1 cellular context compared by ENCODE assay signal in genomic region chr11:19240420-19241259, GRCh38.
TF ChIP-seq lines count a peak whose summit lies in the region.

Gene E2F8, minus strand, starts transcription at chr11:19240945. Its CDS starts 824 bp downstream, at chr11:19240121.

TF ChIP-seq in K562, 482 proteins besides CTCF, POLR2A, EP300 and RAD21 (continued from another document and continues in another):
- TF ChIP-seq MGA (IDR thresholded peaks at IDR 0.05) (peak; percentile 62; the same call in 1 of the 2 replicates), BHLHE40 (IDR thresholded peaks at IDR 0.05; ENCODE audit: low read length) (peak; percentile 84), HMG20A (CRISPR knock-in tag; conservative IDR thresholded peaks at IDR 0.05) (no peak), NEUROD1 (IDR thresholded peaks at IDR 0.05; ENCODE audit: borderline replicate concordance, low read depth, low read length, partially characterized antibody) (peak; percentile 85), POU5F1 (IDR thresholded peaks at IDR 0.05; ENCODE audit: borderline replicate concordance, low read depth, low read length, partially characterized antibody) (no peak), TGIF2 (CRISPR knock-in tag; IDR thresholded peaks at IDR 0.05) (no peak), SOX6 (IDR thresholded peaks at IDR 0.05) (0 out of 2 replicates have a peak, but pooled peaks have one; percentile 6), SRF (CRISPR knock-in tag; IDR thresholded peaks at IDR 0.05) (peak in 1 of 2 experiments; percentile 88; a peak in 2 of 4 replicates), MIER1 (IDR thresholded peaks at IDR 0.05; ENCODE audit: low read depth) (0 out of 2 replicates have a peak, but pooled peaks have one; percentile 28), NR1H2 (CRISPR knock-in tag; IDR thresholded peaks at IDR 0.05) (no peak), BMI1 (IDR thresholded peaks at IDR 0.05; ENCODE audit: low read length) (peak; percentile 55; the same call in 1 of the 2 replicates), RBFOX2 (IDR thresholded peaks at IDR 0.05; ENCODE audit: low read depth, low read length) (peak; percentile 83), ZFP1 (CRISPR knock-in tag; IDR thresholded peaks at IDR 0.05) (no peak), NFRKB (IDR thresholded peaks at IDR 0.05; ENCODE audit: low read depth) (peak; percentile 58; the same call in 1 of the 2 replicates), TAF7 (tag; IDR thresholded peaks at IDR 0.05) (no peak), STAT5A (IDR thresholded peaks at IDR 0.05; ENCODE audit: borderline replicate concordance, low read length) (no peak), GABPB2 (CRISPR knock-in tag; conservative IDR thresholded peaks at IDR 0.05) (no peak), MNT (conservative IDR thresholded peaks at IDR 0.05) (peak; percentile 77 to 89), ZNF699 (CRISPR knock-in tag; IDR thresholded peaks at IDR 0.05; ENCODE audit: insufficient replicate concordance) (no peak), RFX1 (IDR thresholded peaks at IDR 0.05) (peak; percentile 96), ZNF57 (CRISPR knock-in tag; IDR thresholded peaks at IDR 0.05) (no peak), ZNF79 (CRISPR knock-in tag; IDR thresholded peaks at IDR 0.05; ENCODE audit: low read depth) (no peak), ZFX (CRISPR knock-in tag; IDR thresholded peaks at IDR 0.05) (no peak), TBP (optimal IDR thresholded peaks at IDR 0.05; ENCODE audit: low read depth, low read length) (peak; percentile 89), RBM25 (IDR thresholded peaks at IDR 0.05; ENCODE audit: low read depth, low read length, severe bottlenecking) (peak; percentile 87), ZNF197 (CRISPR knock-in tag; IDR thresholded peaks at IDR 0.05; ENCODE audit: low read depth) (no peak), TSC22D4 (tag; IDR thresholded peaks at IDR 0.05) (no peak), TCFL5 (CRISPR knock-in tag; conservative IDR thresholded peaks at IDR 0.05) (no peak), MBD2 (IDR thresholded peaks at IDR 0.05; ENCODE audit: borderline replicate concordance, low read depth) (peak; percentile 68), POLR2B (IDR thresholded peaks at IDR 0.05; ENCODE audit: low read depth, partially characterized antibody) (peak; percentile 35), MYC (IDR thresholded peaks at IDR 0.05; ENCODE audit: low read depth, low read length) (peak; percentile 82; the same call in 1 of the 2 replicates), MYC (CRISPR knock-in tag; IDR thresholded peaks at IDR 0.05; ENCODE audit: borderline replicate concordance, low read depth) (peak; percentile 46; the same call in 1 of the 2 replicates), ZNF766 (CRISPR knock-in tag; conservative IDR thresholded peaks at IDR 0.05) (0 out of 2 replicates have a peak, but pooled peaks have one; percentile 42), PYGO2 (tag; IDR thresholded peaks at IDR 0.05) (no peak), NKRF (IDR thresholded peaks at IDR 0.05; ENCODE audit: borderline replicate concordance) (peak; percentile 70), FOS (IDR thresholded peaks at IDR 0.05; ENCODE audit: extremely low read depth, insufficient read length) (peak; percentile 84), ELF2 (CRISPR knock-in tag; IDR thresholded peaks at IDR 0.05) (peak; percentile 55; the same call in 1 of the 2 replicates), SMARCC2 (IDR thresholded peaks at IDR 0.05; ENCODE audit: low read depth) (no peak), ZBTB7A (IDR thresholded peaks at IDR 0.05; ENCODE audit: borderline replicate concordance, control insufficient read depth, low read depth, low read length) (peak; percentile 31; the same call in 1 of the 2 replicates)
- TF ChIP-seq, protein P1, sequence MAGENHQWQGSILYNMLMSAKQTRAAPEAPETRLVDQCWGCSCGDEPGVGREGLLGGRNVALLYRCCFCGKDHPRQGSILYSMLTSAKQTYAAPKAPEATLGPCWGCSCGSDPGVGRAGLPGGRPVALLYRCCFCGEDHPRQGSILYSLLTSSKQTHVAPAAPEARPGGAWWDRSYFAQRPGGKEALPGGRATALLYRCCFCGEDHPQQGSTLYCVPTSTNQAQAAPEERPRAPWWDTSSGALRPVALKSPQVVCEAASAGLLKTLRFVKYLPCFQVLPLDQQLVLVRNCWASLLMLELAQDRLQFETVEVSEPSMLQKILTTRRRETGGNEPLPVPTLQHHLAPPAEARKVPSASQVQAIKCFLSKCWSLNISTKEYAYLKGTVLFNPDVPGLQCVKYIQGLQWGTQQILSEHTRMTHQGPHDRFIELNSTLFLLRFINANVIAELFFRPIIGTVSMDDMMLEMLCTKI (IDR thresholded peaks at IDR 0.05; ENCODE audit: partially characterized antibody), result no peak
- TF ChIP-seq, protein P2, sequence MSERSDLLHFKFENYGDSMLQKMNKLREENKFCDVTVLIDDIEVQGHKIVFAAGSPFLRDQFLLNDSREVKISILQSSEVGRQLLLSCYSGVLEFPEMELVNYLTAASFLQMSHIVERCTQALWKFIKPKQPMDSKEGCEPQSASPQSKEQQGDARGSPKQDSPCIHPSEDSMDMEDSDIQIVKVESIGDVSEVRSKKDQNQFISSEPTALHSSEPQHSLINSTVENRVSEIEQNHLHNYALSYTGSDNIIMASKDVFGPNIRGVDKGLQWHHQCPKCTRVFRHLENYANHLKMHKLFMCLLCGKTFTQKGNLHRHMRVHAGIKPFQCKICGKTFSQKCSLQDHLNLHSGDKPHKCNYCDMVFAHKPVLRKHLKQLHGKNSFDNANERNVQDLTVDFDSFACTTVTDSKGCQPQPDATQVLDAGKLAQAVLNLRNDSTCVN (CRISPR knock-in tag; IDR thresholded peaks at IDR 0.05), result no peak
- TF ChIP-seq, protein P3, sequence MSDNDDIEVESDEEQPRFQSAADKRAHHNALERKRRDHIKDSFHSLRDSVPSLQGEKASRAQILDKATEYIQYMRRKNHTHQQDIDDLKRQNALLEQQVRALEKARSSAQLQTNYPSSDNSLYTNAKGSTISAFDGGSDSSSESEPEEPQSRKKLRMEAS (CRISPR knock-in tag; IDR thresholded peaks at IDR 0.05), result no peak
- TF ChIP-seq, protein P4, sequence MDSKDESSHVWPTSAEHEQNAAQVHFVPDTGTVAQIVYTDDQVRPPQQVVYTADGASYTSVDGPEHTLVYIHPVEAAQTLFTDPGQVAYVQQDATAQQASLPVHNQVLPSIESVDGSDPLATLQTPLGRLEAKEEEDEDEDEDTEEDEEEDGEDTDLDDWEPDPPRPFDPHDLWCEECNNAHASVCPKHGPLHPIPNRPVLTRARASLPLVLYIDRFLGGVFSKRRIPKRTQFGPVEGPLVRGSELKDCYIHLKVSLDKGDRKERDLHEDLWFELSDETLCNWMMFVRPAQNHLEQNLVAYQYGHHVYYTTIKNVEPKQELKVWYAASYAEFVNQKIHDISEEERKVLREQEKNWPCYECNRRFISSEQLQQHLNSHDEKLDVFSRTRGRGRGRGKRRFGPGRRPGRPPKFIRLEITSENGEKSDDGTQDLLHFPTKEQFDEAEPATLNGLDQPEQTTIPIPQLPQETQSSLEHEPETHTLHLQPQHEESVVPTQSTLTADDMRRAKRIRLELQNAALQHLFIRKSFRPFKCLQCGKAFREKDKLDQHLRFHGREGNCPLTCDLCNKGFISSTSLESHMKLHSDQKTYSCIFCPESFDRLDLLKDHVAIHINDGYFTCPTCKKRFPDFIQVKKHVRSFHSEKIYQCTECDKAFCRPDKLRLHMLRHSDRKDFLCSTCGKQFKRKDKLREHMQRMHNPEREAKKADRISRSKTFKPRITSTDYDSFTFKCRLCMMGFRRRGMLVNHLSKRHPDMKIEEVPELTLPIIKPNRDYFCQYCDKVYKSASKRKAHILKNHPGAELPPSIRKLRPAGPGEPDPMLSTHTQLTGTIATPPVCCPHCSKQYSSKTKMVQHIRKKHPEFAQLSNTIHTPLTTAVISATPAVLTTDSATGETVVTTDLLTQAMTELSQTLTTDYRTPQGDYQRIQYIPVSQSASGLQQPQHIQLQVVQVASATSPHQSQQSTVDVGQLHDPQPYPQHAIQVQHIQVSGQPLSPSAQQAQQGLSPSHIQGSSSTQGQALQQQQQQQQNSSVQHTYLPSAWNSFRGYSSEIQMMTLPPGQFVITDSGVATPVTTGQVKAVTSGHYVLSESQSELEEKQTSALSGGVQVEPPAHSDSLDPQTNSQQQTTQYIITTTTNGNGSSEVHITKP (IDR thresholded peaks at IDR 0.05; ENCODE audit: partially characterized antibody), result peak; percentile 79
